11 cellular contexts compared by ENCODE assay signal in genomic region chr11:898160-898517, GRCh38. TPM values are rescaled to one million over a fixed set of nuclear protein-coding genes. Genes with fewer than 3 reads are reported as not detected.
DNase-seq lines count a peak whose midpoint lies in the region; ATAC-seq and TF ChIP-seq lines count a peak whose summit lies in the region.
"Had no signal": no experiment of that assay in that cellular context is flagged by ENCODE, and none has a peak within 500 bp of the region (broad histone marks: within the 10 kb centered on the region; RNA-seq: fewer than 3 reads in every experiment).

No MANE protein-coding gene starts in this region.

- no TSS peak for BruUV-seq in Panc1 (replicated peaks; lab: Mats Ljungman, UMichigan)

- H3K9me3 Mint-ChIP-seq in stimulated activated naive CD8-positive, alpha-beta T cell treated with anti-CD3 and anti-CD28 coated beads, Interleukin-15, amount 100 ng/mL, for 72 hours, result no peaks in the 10 kb centered on the region
- no peaks in the 10 kb centered on the region for H3K9me3 Mint-ChIP-seq in type B pancreatic cell
- no peaks in the 10 kb centered on the region for H3K9me3 Mint-ChIP-seq in activated CD4-positive, alpha-beta T cell treated with anti-CD3 and anti-CD28 coated beads, Interleukin-2, amount 10 ng/mL, durations not matched to agents 7 days and 5 days
- H3K9me3 Mint-ChIP-seq in naive thymus-derived CD8-positive, alpha-beta T cell, result no peaks in the 10 kb centered on the region
- H3K9me3 Mint-ChIP-seq: activated T-helper 2 cell treated with anti-CD3 and anti-CD28 coated beads, Interferon-gamma antibody, Interleukin-2, Interleukin-4, amounts not matched to agents 10 μg/mL and 5 μg/mL and 100 μg/mL, durations not matched to agents 14 hours and 24 hours and 36 hours had no signal

- no peak overlapping the region for H3K27ac ChIP-seq in Panc1 (ENCODE audit: low read length)

- peak; percentile 34 for ATAC-seq in stimulated activated naive CD8-positive, alpha-beta T cell treated with anti-CD3 and anti-CD28 coated beads, Interleukin-15, amount 100 ng/mL, for 72 hours
- ATAC-seq in stimulated activated naive CD8-positive, alpha-beta T cell treated with anti-CD3 and anti-CD28 coated beads, Interleukin-15, Interleukin-2, amounts not matched to agents 100 U/mL and 50 U/mL, for 24 hours, result no peak
- peak; percentile 77 for ATAC-seq in Panc1
- ATAC-seq in naive thymus-derived CD8-positive, alpha-beta T cell, result no peak

- no peaks in the 10 kb centered on the region for H3K27me3 Mint-ChIP-seq in stimulated activated naive CD8-positive, alpha-beta T cell treated with anti-CD3 and anti-CD28 coated beads, Interleukin-15, amount 100 ng/mL, for 72 hours
- H3K27me3 Mint-ChIP-seq in type B pancreatic cell, result no peaks in the 10 kb centered on the region
- no peaks in the 10 kb centered on the region for H3K27me3 Mint-ChIP-seq in activated CD4-positive, alpha-beta T cell treated with anti-CD3 and anti-CD28 coated beads, Interleukin-2, amount 10 ng/mL, durations not matched to agents 7 days and 5 days
- no peaks in the 10 kb centered on the region for H3K27me3 Mint-ChIP-seq in naive thymus-derived CD8-positive, alpha-beta T cell

- intact Hi-C loops in Panc1 (cut with micrococcal nuclease; ENCODE audit: unreplicated experiment), result no loop called here

- CTCF ChIA-PET in Panc1 (lab: Charles Lee), result interaction anchor here (0.7 to 0.9 kb wide), 7 partner anchors 13 to 170 kb away, joined by 3 to 7 read pairs (median 3); partner anchors contain the start of gene CHID1
- CTCF ChIA-PET in activated CD4-positive, alpha-beta T cell treated with anti-CD3 and anti-CD28 coated beads, Interleukin-2, amount 10 ng/mL, durations not matched to agents 7 days and 5 days (lab: Charles Lee), result no interaction called here

- in situ Hi-C loops in Panc1 (cut with HindIII; ENCODE audit: low pct_unique_long_range_greater_than_20kb, low sequenced_read_pairs), result no loop called here

- no peaks in the 10 kb centered on the region for H3K4me1 Mint-ChIP-seq in stimulated activated naive CD8-positive, alpha-beta T cell treated with anti-CD3 and anti-CD28 coated beads, Interleukin-15, amount 100 ng/mL, for 72 hours
- no peaks in the 10 kb centered on the region for H3K4me1 Mint-ChIP-seq in type B pancreatic cell (ENCODE audit: unreplicated experiment)
- H3K4me1 Mint-ChIP-seq in activated CD4-positive, alpha-beta T cell treated with anti-CD3 and anti-CD28 coated beads, Interleukin-2, amount 10 ng/mL, durations not matched to agents 7 days and 5 days, result no peaks in the 10 kb centered on the region
- H3K4me1 Mint-ChIP-seq in naive thymus-derived CD8-positive, alpha-beta T cell, result peaks cover 0 to 6% (median 0%) of the 10 kb centered on the region in 4 donors

- no peak overlapping the region for H3K27ac Mint-ChIP-seq in stimulated activated naive CD8-positive, alpha-beta T cell treated with anti-CD3 and anti-CD28 coated beads, Interleukin-15, amount 100 ng/mL, for 72 hours
- H3K27ac Mint-ChIP-seq in type B pancreatic cell, result no peak overlapping the region
- no peak overlapping the region for H3K27ac Mint-ChIP-seq in activated CD4-positive, alpha-beta T cell treated with anti-CD3 and anti-CD28 coated beads, Interleukin-2, amount 10 ng/mL, durations not matched to agents 7 days and 5 days
- no peak overlapping the region for H3K27ac Mint-ChIP-seq in naive thymus-derived CD8-positive, alpha-beta T cell
- H3K27ac Mint-ChIP-seq: activated T-helper 2 cell treated with anti-CD3 and anti-CD28 coated beads, Interferon-gamma antibody, Interleukin-2, Interleukin-4, amounts not matched to agents 10 μg/mL and 5 μg/mL and 100 μg/mL, durations not matched to agents 14 hours and 24 hours and 36 hours had no signal

- peaks cover 10% of the 10 kb centered on the region; the same call in 1 of the 2 replicates for H3K36me3 ChIP-seq in Panc1 (ENCODE audit: control insufficient read depth, insufficient read depth, low read length)

- H3K27me3 ChIP-seq in Panc1 (ENCODE audit: control insufficient read depth, insufficient read depth, low read length), result no peaks in the 10 kb centered on the region

- no peak overlapping the region for H3K4me3 Mint-ChIP-seq in stimulated activated naive CD8-positive, alpha-beta T cell treated with anti-CD3 and anti-CD28 coated beads, Interleukin-15, amount 100 ng/mL, for 72 hours
- no peak overlapping the region for H3K4me3 Mint-ChIP-seq in type B pancreatic cell
- H3K4me3 Mint-ChIP-seq in activated CD4-positive, alpha-beta T cell treated with anti-CD3 and anti-CD28 coated beads, Interleukin-2, amount 10 ng/mL, durations not matched to agents 7 days and 5 days, result no peak overlapping the region
- H3K4me3 Mint-ChIP-seq in naive thymus-derived CD8-positive, alpha-beta T cell, result no peak overlapping the region

- H3K4me3 ChIP-seq in Panc1 (ENCODE audit: low read depth in 2 of 2, low read length in 2 of 2) (no peak overlapping the region), fibroblast of the aortic adventitia (ENCODE audit: low read depth, low read length) (no peak overlapping the region)

- DNase-seq in stimulated activated naive CD8-positive, alpha-beta T cell treated with anti-CD3 and anti-CD28 coated beads, Interleukin-15, amount 100 ng/mL, for 72 hours, result no peak
- no peak for DNase-seq in stimulated activated naive CD8-positive, alpha-beta T cell treated with anti-CD3 and anti-CD28 coated beads, Interleukin-15, Interleukin-2, amounts not matched to agents 100 U/mL and 50 U/mL, for 24 hours
- DNase-seq in Panc1 (ENCODE audit: low read depth, low spot score), result no peak
- DNase-seq in fibroblast of the aortic adventitia (ENCODE audit: low read depth), result peak; percentile 21
- no peak for DNase-seq in type B pancreatic cell (ENCODE audit: extremely low spot score, unreplicated experiment)
- no peak for DNase-seq in activated CD4-positive, alpha-beta T cell treated with anti-CD3 and anti-CD28 coated beads, Interleukin-2, amount 10 ng/mL, durations not matched to agents 7 days and 5 days
- DNase-seq in naive thymus-derived CD8-positive, alpha-beta T cell, result no peak
- DNase-seq in amniotic stem cell (lab: John Stamatoyannopoulos, UW), result no peak
- DNase-seq: GF-D8; NK-92 treated with Interleukin-12 subunit alpha and Interleukin-12 subunit beta, amount 100 ng/mL, for 24 hours had no signal

- H3K4me1 ChIP-seq in Panc1 (ENCODE audit: control insufficient read depth, insufficient read depth, low read length), result peaks cover 3% of the 10 kb centered on the region; the same call in 1 of the 2 replicates

- H3K36me3 Mint-ChIP-seq in type B pancreatic cell, result peaks cover 5% of the 10 kb centered on the region
- peaks cover 8% of the 10 kb centered on the region for H3K36me3 Mint-ChIP-seq in activated CD4-positive, alpha-beta T cell treated with anti-CD3 and anti-CD28 coated beads, Interleukin-2, amount 10 ng/mL, durations not matched to agents 7 days and 5 days (ENCODE audit: low read depth)
- peaks cover 6 to 30% (median 14%) of the 10 kb centered on the region in 3 donors for H3K36me3 Mint-ChIP-seq in naive thymus-derived CD8-positive, alpha-beta T cell

- POLR2A ChIA-PET in Panc1 (lab: Charles Lee), result interaction anchor here (0.8 kb wide), 1 partner anchor 31 kb away, joined by 4 read pairs; no protein-coding TSS in a partner anchor
- POLR2A ChIA-PET in activated CD4-positive, alpha-beta T cell treated with anti-CD3 and anti-CD28 coated beads, Interleukin-2, amount 10 ng/mL, durations not matched to agents 7 days and 5 days (lab: Charles Lee), result no interaction called here
- POLR2A ChIA-PET in naive thymus-derived CD8-positive, alpha-beta T cell (lab: Charles Lee), result no interaction called here

- peak; percentile 79; the same call in 1 of the 2 replicates for TF ChIP-seq CTCF in Panc1 (IDR thresholded peaks at IDR 0.05)
- TF ChIP-seq CTCF in fibroblast of the aortic adventitia (IDR thresholded peaks at IDR 0.05; ENCODE audit: insufficient read depth, low read length), result peak; percentile 45
- peak; percentile 48 for TF ChIP-seq CTCF in type B pancreatic cell (conservative IDR thresholded peaks at IDR 0.05)

- no peaks in the 10 kb centered on the region for H3K9me3 ChIP-seq in Panc1 (ENCODE audit: control insufficient read depth, insufficient read depth, low read depth, low read length)

RNA-seq across cellular contexts. Expression of gene CHID1, which starts 12.5 kb away (rescaled TPM):
- 224 TPM for total RNA-seq in Panc1 (2021; ENCODE audit: unreplicated experiment)
- 247 TPM for polyA plus RNA-seq in Panc1 (2012; ENCODE audit: insufficient read length)
- total RNA-seq in fibroblast of the aortic adventitia (ENCODE audit: low replicate concordance), result 35.1 and 47.2 TPM in 2 replicates
- 98.9 and 100 TPM in 2 replicates for total RNA-seq in type B pancreatic cell (ENCODE audit: low replicate concordance)
- 10 to 100 TPM; 42.6 to 45.5 TPM for total RNA-seq in activated CD4-positive, alpha-beta T cell treated with anti-CD3 and anti-CD28 coated beads, Interleukin-2, amount 10 ng/mL, durations not matched to agents 7 days and 5 days
- total RNA-seq in naive thymus-derived CD8-positive, alpha-beta T cell, result 10 to 100 TPM; 54.6 to 55.8 TPM
- polyA plus RNA-seq in naive thymus-derived CD8-positive, alpha-beta T cell, result 10 to 100 TPM; 50.2 to 61.5 (median 54.7) TPM

RNA-seq across cellular contexts. Expression of gene AP2A2, which starts 27.5 kb away (rescaled TPM):
- total RNA-seq in Panc1 (2021; ENCODE audit: unreplicated experiment), result 123 TPM
- 238 TPM for polyA plus RNA-seq in Panc1 (2012; ENCODE audit: insufficient read length)
- 65.4 and 72.9 TPM in 2 replicates for total RNA-seq in fibroblast of the aortic adventitia (ENCODE audit: low replicate concordance)
- total RNA-seq in type B pancreatic cell (ENCODE audit: low replicate concordance), result 82.6 and 109 TPM in 2 replicates
- 10 to 100 TPM; 60.1 to 66.7 TPM for total RNA-seq in activated CD4-positive, alpha-beta T cell treated with anti-CD3 and anti-CD28 coated beads, Interleukin-2, amount 10 ng/mL, durations not matched to agents 7 days and 5 days
- 10 to 100 TPM; 77.8 to 80.8 TPM for total RNA-seq in naive thymus-derived CD8-positive, alpha-beta T cell
- 10 to 100 TPM in 2 of 3 donors, 1 to 10 TPM in 1; 8.2 to 13.9 (median 11.6) TPM for polyA plus RNA-seq in naive thymus-derived CD8-positive, alpha-beta T cell

RNA-seq across cellular contexts. Expression of gene TSPAN4, which starts 55.5 kb away (rescaled TPM):
- total RNA-seq in Panc1 (2021; ENCODE audit: unreplicated experiment) (187 TPM), fibroblast of the aortic adventitia (ENCODE audit: low replicate concordance) (164 and 252 TPM in 2 replicates), type B pancreatic cell (ENCODE audit: low replicate concordance) (12.8 and 43.2 TPM in 2 replicates)
- polyA plus RNA-seq in Panc1 (2012; ENCODE audit: insufficient read length), result 257 TPM
- total RNA-seq in activated CD4-positive, alpha-beta T cell treated with anti-CD3 and anti-CD28 coated beads, Interleukin-2, amount 10 ng/mL, durations not matched to agents 7 days and 5 days, result 1 to 10 TPM; 7.7 to 7.9 TPM
- 1 to 10 TPM; 6.0 to 8.9 TPM for total RNA-seq in naive thymus-derived CD8-positive, alpha-beta T cell
- polyA plus RNA-seq in naive thymus-derived CD8-positive, alpha-beta T cell, result 10 to 100 TPM in 1 of 3 donors, 1 to 10 TPM in 2; 7.2 to 12.8 (median 8.3) TPM

RNA-seq across cellular contexts. Expression of gene POLR2L, which starts 55.8 kb away (rescaled TPM):
- total RNA-seq in Panc1 (2021; ENCODE audit: unreplicated experiment) (673 TPM), fibroblast of the aortic adventitia (ENCODE audit: low replicate concordance) (61.7 and 135 TPM in 2 replicates), type B pancreatic cell (ENCODE audit: low replicate concordance) (106 and 134 TPM in 2 replicates)
- polyA plus RNA-seq in Panc1 (2012; ENCODE audit: insufficient read length), result 2,061 TPM
- 10 to 100 TPM; 90.3 to 96.0 TPM for total RNA-seq in activated CD4-positive, alpha-beta T cell treated with anti-CD3 and anti-CD28 coated beads, Interleukin-2, amount 10 ng/mL, durations not matched to agents 7 days and 5 days
- 10 to 100 TPM; 50.3 to 50.6 TPM for total RNA-seq in naive thymus-derived CD8-positive, alpha-beta T cell
- 100 to 1,000 TPM in 1 of 3 donors, 10 to 100 TPM in 2; 96.5 to 102 (median 99.7) TPM for polyA plus RNA-seq in naive thymus-derived CD8-positive, alpha-beta T cell

Comparison
In these comparisons a context has a peak if more than half of its experiments do, and no peak if none do; other contexts are left out.
1. ATAC-seq: peak in stimulated activated naive CD8-positive, alpha-beta T cell treated with anti-CD3 and anti-CD28 coated beads, Interleukin-15, amount 100 ng/mL, for 72 hours (single experiment) and Panc1 (single experiment); none in stimulated activated naive CD8-positive, alpha-beta T cell treated with anti-CD3 and anti-CD28 coated beads, Interleukin-15, Interleukin-2, amounts not matched to agents 100 U/mL and 50 U/mL, for 24 hours (single experiment) and naive thymus-derived CD8-positive, alpha-beta T cell (0 of 2).
2. Peak in every context shown above with its lines, with median percentiles within 50 percentile points of each other: CTCF ChIP-seq.